Comparison of ENCODE assay signal across 8 cellular contexts in the genomic region with DNA sequence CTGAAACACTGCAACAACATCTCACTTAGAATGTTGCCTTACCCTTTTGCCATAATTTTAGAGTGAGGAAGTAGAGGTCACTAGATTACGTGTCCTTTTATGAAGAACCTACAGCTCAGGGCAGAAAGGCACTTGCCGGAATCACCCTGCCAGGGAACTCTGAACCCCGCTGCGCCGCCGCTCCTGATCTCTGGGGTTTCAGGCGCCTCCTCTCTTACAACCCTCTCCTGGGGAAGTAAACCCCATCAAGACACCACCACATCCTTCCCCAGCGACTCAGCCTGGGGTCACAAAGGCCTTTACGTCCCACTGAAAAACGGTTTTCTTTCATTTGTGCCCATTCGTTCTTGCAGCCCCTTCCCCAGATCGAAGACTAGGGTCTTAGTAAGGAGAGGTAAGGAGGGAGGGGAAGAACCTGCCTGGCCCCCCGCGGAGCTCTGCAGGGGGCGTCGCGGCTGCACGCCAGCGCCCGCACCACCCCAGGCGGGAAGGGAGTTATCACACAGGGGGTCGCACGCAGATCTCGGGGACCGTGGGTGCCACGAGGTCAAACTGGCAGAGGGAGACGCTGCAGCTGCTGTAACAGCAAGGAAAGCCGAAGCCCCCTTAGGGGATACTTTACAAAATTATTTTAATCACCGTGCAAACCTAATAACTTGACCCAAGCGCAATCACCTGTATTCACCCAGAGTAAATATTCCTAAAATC. TPM values are rescaled to one million over a fixed set of nuclear protein-coding genes. Genes with fewer than 3 reads are reported as not detected.
DNase-seq lines count a peak whose midpoint lies in the region; ATAC-seq and TF ChIP-seq lines count a peak whose summit lies in the region.

No MANE protein-coding gene starts in this region.

- H3K27ac Mint-ChIP-seq in GM23338: no peak overlapping the region

- H4K20me1 ChIP-seq in GM23338 (replicated peaks; ENCODE audit: insufficient read depth): no peaks in the 10 kb centered on the region

- H3K36me3 ChIP-seq in GM23338 (ENCODE audit: insufficient read depth) (no peaks in the 10 kb centered on the region), WERI-Rb-1 (no peaks in the 10 kb centered on the region)

- H2AFZ ChIP-seq in GM23338: peak overlapping the region; percentile 86

- H3F3A ChIP-seq in GM23338 (replicated peaks; ENCODE audit: low read depth): 0 out of 2 replicates have a peak, but pooled peaks cover 4% of the 10 kb centered on the region

- peaks cover 12% of the 10 kb centered on the region; the same call in 2 of the 3 replicates for H3K4me1 Mint-ChIP-seq in GM23338

- no peaks in the 10 kb centered on the region for H3K9me2 ChIP-seq in GM23338 (ENCODE audit: insufficient read depth)

- in situ Hi-C loops in KBM-7 (cut with MboI; ENCODE audit: low pct_unique_long_range_greater_than_20kb, low sequenced_read_pairs): no loop called here

- H3K9me3 Mint-ChIP-seq in GM23338: peaks cover 3% of the 10 kb centered on the region; the same call in 1 of the 3 replicates

- DNase-seq in GM23338 (ENCODE audit: low spot score): peak; percentile 44
- DNase-seq in WERI-Rb-1: no peak
- DNase-seq in right cardiac atrium: peak in 2 of 3 donors; percentile 64 to 66
- peak; percentile 67 for DNase-seq in retina
- no peak for DNase-seq in KBM-7
- DNase-seq in hepatic stellate cell (ENCODE audit: low spot score): no peak
- no peak for DNase-seq in iPS-NIHi7 (ENCODE audit: extremely low spot score)

- 9% methylated on average over 30 of the region's 30 CpGs for WGBS in right cardiac atrium

- H3K4me1 ChIP-seq in GM23338 (ENCODE audit: insufficient read depth) (peaks cover 12% of the 10 kb centered on the region; the same call in 1 of the 2 replicates), right cardiac atrium (ENCODE audit: control insufficient read depth, insufficient read depth, low read length) (no peaks in the 10 kb centered on the region)

- peak overlapping the region; percentile 71 for H3K4me3 Mint-ChIP-seq in GM23338

- H3K27me3 ChIP-seq in GM23338 (ENCODE audit: insufficient read depth) (peaks cover 69% of the 10 kb centered on the region), WERI-Rb-1 (ENCODE audit: insufficient read depth, low read depth, severe bottlenecking) (peaks cover 25% of the 10 kb centered on the region), right cardiac atrium (ENCODE audit: control insufficient read depth, insufficient read depth) (no peaks in the 10 kb centered on the region)

- H3K4me3 ChIP-seq in GM23338 (peak overlapping the region; percentile 67), WERI-Rb-1 (ENCODE audit: low read depth, low read length) (peak overlapping the region; percentile 49), right cardiac atrium (ENCODE audit: low read length) (peak overlapping the region; percentile 66)

- H3K27ac ChIP-seq in GM23338 (ENCODE audit: low read depth) (no peak overlapping the region), WERI-Rb-1 (no peak overlapping the region), right cardiac atrium (ENCODE audit: low read length) (no peak overlapping the region)

- H3K9me3 ChIP-seq in WERI-Rb-1 (ENCODE audit: severe bottlenecking) (peaks cover 4% of the 10 kb centered on the region), right cardiac atrium (ENCODE audit: control insufficient read depth, low read length) (no peaks in the 10 kb centered on the region)

- no peak for TF ChIP-seq CTCF in GM23338 (conservative IDR thresholded peaks at IDR 0.05; ENCODE audit: low read depth in 2 of 2)
- no peak for TF ChIP-seq CTCF in WERI-Rb-1 (IDR thresholded peaks at IDR 0.05; ENCODE audit: low read depth, low read length)

- no peaks in the 10 kb centered on the region for H3K36me3 Mint-ChIP-seq in GM23338 (ENCODE audit: low read depth)

- no peaks in the 10 kb centered on the region for H3K79me2 ChIP-seq in GM23338 (replicated peaks; ENCODE audit: insufficient read depth)

- ATAC-seq in GM23338: peak; percentile 36
- no peak for ATAC-seq in right cardiac atrium
- no peak for ATAC-seq in GM18520 (IDR thresholded peaks at IDR 0.05; ENCODE audit: unreplicated experiment)

- intact Hi-C loops in right cardiac atrium (cut with DNase I): no loop called here

- peaks cover 39% of the 10 kb centered on the region for H3K27me3 Mint-ChIP-seq in GM23338 (ENCODE audit: insufficient read depth, low read depth, poor library complexity)

- H3K4me2 ChIP-seq in GM23338: peak overlapping the region; percentile 90

TF ChIP-seq in GM23338, 12 proteins besides CTCF, POLR2A, EP300 and RAD21:
- TF ChIP-seq CREB1 (CRISPR knock-in tag; IDR thresholded peaks at IDR 0.05; ENCODE audit: low read depth) (no peak), EZH2 (IDR thresholded peaks at IDR 0.05; ENCODE audit: low read depth, unreplicated experiment) (peak; percentile 20), STAT1 (IDR thresholded peaks at IDR 0.05; ENCODE audit: unreplicated experiment) (no peak)

RNA-seq across cellular contexts. Expression of gene HLF, which starts 1.0 kb away (rescaled TPM):
- total RNA-seq in GM23338 (2014; rRNA removed; shearing (Covaris generic)): 0.28 and 0.35 TPM in 2 replicates
- 0.07 TPM in 1 of 2 replicates, not detected in the other for polyA plus RNA-seq in GM23338 (2016; fragmentation: Nextera tagmentation; extraction: Ambion mirVana)
- total RNA-seq in right cardiac atrium: 10 to 100 TPM; 35.6 to 56.6 (median 49.7) TPM
- 17.0 TPM for polyA plus RNA-seq in right cardiac atrium

Comparison
In these comparisons a context has a peak if more than half of its experiments do, and no peak if none do; other contexts are left out.
1. DNase-seq: peak in GM23338 (single experiment), right cardiac atrium (2 of 3) and retina (single experiment); none in WERI-Rb-1 (single experiment), KBM-7 (single experiment), hepatic stellate cell (single experiment) and iPS-NIHi7 (single experiment).
2. RNA of gene HLF, which starts 1.0 kb away (total RNA-seq): 35.6 to 56.6 TPM in right cardiac atrium; 0.28 to 0.35 TPM in GM23338; every median in the first group is over 10 times any median in the second.
3. Peak in every context shown above with its lines, with median percentiles within 50 percentile points of each other: H3K4me3 ChIP-seq.